ENCODE assay signal across 8 cellular contexts in genomic region chr22:41300661-41301060, GRCh38. TPM values are rescaled to one million over a fixed set of nuclear protein-coding genes. Genes with fewer than 3 reads are reported as not detected.
A peak's percentile ranks its signal among the peaks of the same experiment; 100 is the strongest.
DNase-seq lines count a peak whose midpoint lies in the region; FAIRE-seq and TF ChIP-seq lines count a peak whose summit lies in the region.

No MANE protein-coding gene starts in this region.

- peak overlapping the region; percentile 89 for H3K4me2 ChIP-seq in OCI-LY3 (ENCODE audit: low read length)
- H3K4me2 ChIP-seq in osteoblast (ENCODE audit: insufficient read depth, low read length): peak overlapping the region; percentile 90

- H3K27me3 Mint-ChIP-seq in Caco-2 (ENCODE audit: insufficient read depth, unreplicated experiment) (no peaks in the 10 kb centered on the region), endothelial cell (ENCODE audit: unreplicated experiment) (peaks cover 4% of the 10 kb centered on the region)

- H3K27ac Mint-ChIP-seq in Caco-2 (ENCODE audit: unreplicated experiment): peak overlapping the region; percentile 48
- H3K27ac Mint-ChIP-seq in endothelial cell (ENCODE audit: unreplicated experiment): peak overlapping the region; percentile 53

- H3K9me3 Mint-ChIP-seq in Caco-2 (ENCODE audit: unreplicated experiment) (no peaks in the 10 kb centered on the region), endothelial cell (ENCODE audit: unreplicated experiment) (no peaks in the 10 kb centered on the region)

- FAIRE-seq in D721Med (lab: Jason Lieb, UNC): no peak

- BruUV-seq in Caco-2 (replicated peaks; lab: Mats Ljungman, UMichigan): no TSS peak

- H3K36me3 ChIP-seq in Caco-2 (ENCODE audit: control insufficient read depth, insufficient read depth, low read length) (0 out of 2 replicates have a peak, but pooled peaks cover 1% of the 10 kb centered on the region), OCI-LY3 (replicated peaks; ENCODE audit: low read depth, low read length) (peaks cover 10% of the 10 kb centered on the region), osteoblast (ENCODE audit: insufficient read depth, low read length) (no peaks in the 10 kb centered on the region)

- H3K79me2 ChIP-seq in OCI-LY3 (ENCODE audit: low read length) (peaks cover 51% of the 10 kb centered on the region), osteoblast (ENCODE audit: insufficient read depth, low read length) (peaks cover 52% of the 10 kb centered on the region)

- CTCF ChIA-PET in Caco-2 (lab: Charles Lee): interaction anchor here (0.6 to 1.1 kb wide), 4 partner anchors 12 to 217 kb away, joined by 3 to 11 read pairs (median 5); partner anchors contain the start of gene RANGAP1

- H3K27ac ChIP-seq in OCI-LY3 (ENCODE audit: low read length): peak overlapping the region; percentile 65
- H3K27ac ChIP-seq in osteoblast (ENCODE audit: low read depth, low read length): no peak overlapping the region

- H3K4me1 Mint-ChIP-seq in Caco-2 (ENCODE audit: low read depth, unreplicated experiment) (peaks cover 20% of the 10 kb centered on the region), endothelial cell (ENCODE audit: unreplicated experiment) (peaks cover 13% of the 10 kb centered on the region)

- intact Hi-C loops in Caco-2 (cut with micrococcal nuclease; ENCODE audit: unreplicated experiment): loop anchor here (2.0 kb wide), 1 partner anchor 14 kb away; the partner anchor contains the start of gene RANGAP1

- H3K36me3 Mint-ChIP-seq in Caco-2 (ENCODE audit: insufficient read depth, unreplicated experiment) (peaks cover 8% of the 10 kb centered on the region), endothelial cell (ENCODE audit: low read depth, unreplicated experiment) (peaks cover 9% of the 10 kb centered on the region)

- H3K9me3 ChIP-seq in Caco-2: no peaks in the 10 kb centered on the region
- no peaks in the 10 kb centered on the region for H3K9me3 ChIP-seq in OCI-LY3 (ENCODE audit: insufficient read depth, low read length)
- no peaks in the 10 kb centered on the region for H3K9me3 ChIP-seq in osteoblast (ENCODE audit: low read depth, low read length)

- H4K20me1 ChIP-seq in OCI-LY3 (ENCODE audit: insufficient read depth, low read length) (peaks cover 13% of the 10 kb centered on the region), osteoblast (ENCODE audit: insufficient read depth, low read length) (peaks cover 11% of the 10 kb centered on the region)

- no peak for TF ChIP-seq CTCF in Caco-2 (IDR thresholded peaks at IDR 0.05; ENCODE audit: insufficient read depth in 1 of 2, low read depth in 1 of 2, low read length in 1 of 2, severe bottlenecking in 1 of 2, unreplicated experiment in 1 of 2)
- TF ChIP-seq CTCF in OCI-LY3 (IDR thresholded peaks at IDR 0.05; ENCODE audit: low read depth, low read length): no peak
- no peak for TF ChIP-seq CTCF in endothelial cell (IDR thresholded peaks at IDR 0.05; ENCODE audit: unreplicated experiment)
- TF ChIP-seq CTCF in osteoblast (IDR thresholded peaks at IDR 0.05; ENCODE audit: extremely low read depth, low read depth, low read length): no peak
- no peak for TF ChIP-seq CTCF in D721Med (IDR thresholded peaks at IDR 0.05; ENCODE audit: insufficient read depth, missing control alignments)

- DNase-seq in Caco-2 (no peak), endothelial cell (ENCODE audit: low spot score) (no peak), osteoblast (ENCODE audit: insufficient read length, low spot score, missing footprints) (no peak), cerebellar cortex (ENCODE audit: low spot score) (no peak), amygdala (lab: John Stamatoyannopoulos, UW) (no peak), mesenteric fat pad (ENCODE audit: low spot score) (no peak), D721Med (ENCODE audit: insufficient read length, low spot score) (no peak)

- H2AFZ ChIP-seq in OCI-LY3 (ENCODE audit: low read depth, low read length) (peak overlapping the region; percentile 71), osteoblast (ENCODE audit: low read length) (peak overlapping the region; percentile 71)

- H3K4me1 ChIP-seq in Caco-2 (peaks cover 27% of the 10 kb centered on the region), OCI-LY3 (ENCODE audit: low read length) (peaks cover 17% of the 10 kb centered on the region), osteoblast (ENCODE audit: insufficient read depth, low read length) (peaks cover 24% of the 10 kb centered on the region)

- POLR2A ChIA-PET in Caco-2 (lab: Charles Lee): interaction anchor here (1.1 to 1.6 kb wide), 3 partner anchors 15 to 168 kb away, joined by 4 to 15 read pairs (median 15); partner anchors contain the start of genes ACO2, PHF5A, RANGAP1 and TEF

- peak overlapping the region; percentile 58 for H3K4me3 ChIP-seq in Caco-2 (ENCODE audit: low read depth, low read length)
- H3K4me3 ChIP-seq in OCI-LY3 (ENCODE audit: low read length): peak overlapping the region; percentile 87
- H3K4me3 ChIP-seq in osteoblast (ENCODE audit: insufficient read depth, low read length): peak overlapping the region; percentile 90

- H3K27me3 ChIP-seq in Caco-2 (replicated peaks; ENCODE audit: control insufficient read depth, insufficient read depth, low read length) (no peaks in the 10 kb centered on the region), OCI-LY3 (ENCODE audit: low read depth, low read length) (no peaks in the 10 kb centered on the region), osteoblast (ENCODE audit: insufficient read depth, low read length) (no peaks in the 10 kb centered on the region)

- H3K4me3 Mint-ChIP-seq in Caco-2 (ENCODE audit: unreplicated experiment) (peak overlapping the region; percentile 68), endothelial cell (ENCODE audit: unreplicated experiment) (peak overlapping the region; percentile 88)

- peak overlapping the region; percentile 93 for H3K9ac ChIP-seq in OCI-LY3 (ENCODE audit: low read length)

RNA-seq across cellular contexts. Expression of gene ZC3H7B, which starts 0.7 kb away (rescaled TPM):
- 55.0 and 60.6 TPM in 2 replicates for total RNA-seq in Caco-2 (2022)
- 69.2 TPM for total RNA-seq in endothelial cell (ENCODE audit: unreplicated experiment)
- 43.6 and 53.6 TPM in 2 replicates for total RNA-seq in osteoblast
- 55.6 TPM for total RNA-seq in mesenteric fat pad

RNA-seq across cellular contexts. Expression of gene RANGAP1, which starts 14.7 kb away (rescaled TPM):
- total RNA-seq in Caco-2 (2022) (106 and 112 TPM in 2 replicates), endothelial cell (ENCODE audit: unreplicated experiment) (71.5 TPM), osteoblast (29.8 and 31.8 TPM in 2 replicates), mesenteric fat pad (42.7 TPM)

RNA-seq across cellular contexts. Expression of gene CHADL, which starts 59.9 kb away (rescaled TPM):
- total RNA-seq in Caco-2 (2022): 0.32 TPM in 1 of 2 replicates, not detected in the other
- total RNA-seq in endothelial cell (ENCODE audit: unreplicated experiment): 1.2 TPM
- total RNA-seq in osteoblast: 1.1 and 1.2 TPM in 2 replicates
- 2.9 TPM for total RNA-seq in mesenteric fat pad
